ENCODE assay signal across 17 cellular contexts in genomic region chr17:6893382-6894205, GRCh38.
A peak's percentile ranks its signal among the peaks of the same experiment; 100 is the strongest.
DNase-seq lines count a peak whose midpoint lies in the region; TF ChIP-seq lines count a peak whose summit lies in the region.
"Had no signal": no experiment of that assay in that cellular context is flagged by ENCODE, and none has a peak within 500 bp of the region (broad histone marks: within the 10 kb centered on the region; RNA-seq: fewer than 3 reads in every experiment).

No MANE protein-coding gene starts in this region.

- CTCF ChIA-PET in CD8-positive, alpha-beta memory T cell (lab: Charles Lee) = no interaction called here

- H3K36me3 ChIP-seq in H7 (replicated peaks; ENCODE audit: control insufficient read depth, insufficient read depth, low read length) = peaks cover 5% of the 10 kb centered on the region
- no peaks in the 10 kb centered on the region for H3K36me3 ChIP-seq in osteoblast (ENCODE audit: insufficient read depth, low read length)
- H3K36me3 ChIP-seq in CD8-positive, alpha-beta memory T cell (ENCODE audit: insufficient read depth, low read length) = no peaks in the 10 kb centered on the region
- H3K36me3 ChIP-seq: neutrophil, right atrium auricular region, thoracic aorta had no signal

- peaks cover 50 to 70% of the 10 kb centered on the region in 2 donors for H3K27me3 Mint-ChIP-seq in CD8-positive, alpha-beta memory T cell

- H3K9me3 ChIP-seq in iPS-18c (ENCODE audit: control insufficient read depth, insufficient read depth, low read length) (no peaks in the 10 kb centered on the region), osteoblast (ENCODE audit: low read depth, low read length) (no peaks in the 10 kb centered on the region)
- no peaks in the 10 kb centered on the region for H3K9me3 ChIP-seq in CD8-positive, alpha-beta memory T cell (ENCODE audit: low read length)
- H3K9me3 ChIP-seq: neutrophil, right atrium auricular region, thoracic aorta had no signal

- peaks cover 0 to 12% (median 2%) of the 10 kb centered on the region in 5 donors for H3K9me3 Mint-ChIP-seq in CD8-positive, alpha-beta memory T cell
- H3K9me3 Mint-ChIP-seq: CD8-positive, alpha-beta T cell had no signal

- no peak overlapping the region for H3K27ac Mint-ChIP-seq in CD8-positive, alpha-beta memory T cell
- H3K27ac Mint-ChIP-seq: CD8-positive, alpha-beta T cell had no signal

- H3K27me3 ChIP-seq in H7 (ENCODE audit: control insufficient read depth, insufficient read depth, low read length) (peaks cover 21% of the 10 kb centered on the region), dorsolateral prefrontal cortex (peaks cover 0 to 10% (median 0%) of the 10 kb centered on the region in 45 donors), osteoblast (ENCODE audit: insufficient read depth, low read length) (peaks cover 40% of the 10 kb centered on the region)
- H3K27me3 ChIP-seq in CD8-positive, alpha-beta memory T cell (ENCODE audit: insufficient read depth, low read length, poor library complexity, severe bottlenecking) = peaks cover 8% of the 10 kb centered on the region
- H3K27me3 ChIP-seq: right atrium auricular region had no signal

- intact Hi-C loops in dorsolateral prefrontal cortex (cut with DNase I) = loop anchor here in 1 of 2 donors (10.0 kb wide), 1 partner anchor 229 kb away; no protein-coding TSS in a partner anchor

- no peaks in the 10 kb centered on the region for H4K20me1 ChIP-seq in osteoblast (ENCODE audit: insufficient read depth, low read length)

- no peak for TF ChIP-seq CTCF in dorsolateral prefrontal cortex (IDR thresholded peaks at IDR 0.05 in 54 of 56, conservative IDR thresholded peaks at IDR 0.05 in 2 of 56; ENCODE audit: low read depth in 1 of 56, partially characterized antibody in 56 of 56)
- no peak for TF ChIP-seq CTCF in osteoblast (IDR thresholded peaks at IDR 0.05; ENCODE audit: extremely low read depth, low read depth, low read length)

- peaks cover 0 to 3% (median 0%) of the 10 kb centered on the region in 3 donors for H3K4me1 Mint-ChIP-seq in CD8-positive, alpha-beta memory T cell

- H3K79me2 ChIP-seq in osteoblast (ENCODE audit: insufficient read depth, low read length) = no peaks in the 10 kb centered on the region

- H3K4me3 ChIP-seq in H7 (ENCODE audit: insufficient read depth, low read depth, low read length) (peak overlapping the region; percentile 42), dorsolateral prefrontal cortex (peak overlapping the region in 55 of 59 donors; percentile 5 to 63 (median 43)), iPS-18c (ENCODE audit: insufficient read depth, low read depth, low read length) (peak overlapping the region; percentile 11; the same call in 1 of the 2 replicates), osteoblast (ENCODE audit: insufficient read depth, low read length) (no peak overlapping the region)
- no peak overlapping the region for H3K4me3 ChIP-seq in CD8-positive, alpha-beta memory T cell (ENCODE audit: low read length)
- H3K4me3 ChIP-seq: thoracic aorta had no signal

- DNase-seq in H7 (no peak), dorsolateral prefrontal cortex (no peak), osteoblast (ENCODE audit: insufficient read length, low spot score, missing footprints) (peak; percentile 45), DMS53 (lab: John Stamatoyannopoulos, UW) (no peak), SIG-M5 (lab: John Stamatoyannopoulos, UW) (no peak), KG1 (lab: John Stamatoyannopoulos, UW) (no peak)
- no peak for DNase-seq in CD8-positive, alpha-beta memory T cell
- DNase-seq: activated gamma-delta T cell, kidney glomerular epithelial cell, NCI-H1436 treated with DMSO at 0.1 percent for 48 hours, NCI-H2171 treated with DMSO at 0.1 percent for 48 hours, OCI-M1 had no signal

- H2AFZ ChIP-seq in osteoblast (ENCODE audit: low read length) = no peak overlapping the region

- no peak overlapping the region for H3K27ac ChIP-seq in dorsolateral prefrontal cortex
- H3K27ac ChIP-seq in osteoblast (ENCODE audit: low read depth, low read length) = no peak overlapping the region
- no peak overlapping the region for H3K27ac ChIP-seq in CD8-positive, alpha-beta memory T cell (ENCODE audit: low read depth, low read length)
- H3K27ac ChIP-seq: neutrophil, right atrium auricular region, thoracic aorta had no signal

- H3K4me1 ChIP-seq in osteoblast (ENCODE audit: insufficient read depth, low read length) = no peaks in the 10 kb centered on the region
- no peaks in the 10 kb centered on the region for H3K4me1 ChIP-seq in CD8-positive, alpha-beta memory T cell (ENCODE audit: insufficient read depth, low read length)

- H3K36me3 Mint-ChIP-seq in CD8-positive, alpha-beta memory T cell = peaks cover 8 to 20% (median 16%) of the 10 kb centered on the region in 3 donors

- H3K4me3 Mint-ChIP-seq in CD8-positive, alpha-beta memory T cell = no peak overlapping the region

- no peak overlapping the region for H3K4me2 ChIP-seq in osteoblast (ENCODE audit: insufficient read depth, low read length)

- POLR2A ChIA-PET in CD8-positive, alpha-beta memory T cell (lab: Charles Lee) = no interaction called here

Comparison
In these comparisons a context has a peak if more than half of its experiments do, and no peak if none do; other contexts are left out.
1. H3K4me3 ChIP-seq: peak in H7 (single experiment), dorsolateral prefrontal cortex (55 of 59) and iPS-18c (single experiment); none in osteoblast (single experiment) and CD8-positive, alpha-beta memory T cell (single experiment).